Comparison of ENCODE assay signal across 8 cellular contexts in the genomic region with DNA sequence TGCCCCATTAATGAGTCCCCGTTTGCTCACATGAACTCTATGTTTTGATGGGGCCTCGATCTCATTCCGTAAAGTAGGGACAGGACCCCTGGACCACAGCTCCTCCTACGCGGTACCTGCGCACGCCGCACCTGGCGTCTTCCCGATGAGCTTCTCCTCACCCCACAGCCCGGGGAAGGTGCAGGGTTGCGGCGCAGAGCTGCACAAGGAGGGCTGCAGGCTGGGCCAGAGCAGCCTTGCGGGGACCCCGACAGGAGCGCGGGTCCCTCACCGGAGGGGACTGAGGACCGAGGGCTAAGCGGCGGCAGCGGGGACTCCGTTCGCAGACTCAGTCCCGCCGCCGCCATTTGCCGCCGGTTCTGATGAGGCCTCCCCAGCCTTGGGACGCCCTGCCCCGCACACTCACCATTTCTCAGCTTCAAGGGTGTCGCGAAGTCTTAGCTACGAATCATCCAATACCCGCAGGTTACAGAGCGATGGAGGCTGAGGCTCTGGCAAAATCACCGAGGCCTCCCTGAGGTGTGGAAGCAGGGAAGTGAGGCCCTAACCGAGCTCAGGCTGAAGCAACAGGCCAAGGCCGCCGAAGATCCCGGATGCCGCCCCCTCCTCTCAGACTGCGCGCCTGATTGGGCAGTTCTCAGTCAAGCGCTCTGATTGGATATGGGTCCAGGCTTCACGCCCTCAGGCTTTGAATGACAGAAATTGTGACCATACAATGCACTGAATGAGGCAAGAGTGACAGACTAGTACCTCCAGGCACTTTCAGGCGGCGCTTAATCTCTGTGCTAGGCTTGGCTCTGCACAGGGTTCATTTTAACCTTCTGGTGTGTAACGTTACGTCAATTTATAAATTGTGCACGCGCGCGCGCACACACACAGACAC.
DNase-seq lines count a peak whose midpoint lies in the region; TF ChIP-seq lines count a peak whose summit lies in the region.

No MANE protein-coding gene starts in this region.

- TF ChIP-seq CTCF in GM20000 (IDR thresholded peaks at IDR 0.05; ENCODE audit: extremely low read depth, missing control alignments): no peak

- DNase-seq in COLO668 (lab: John Stamatoyannopoulos, UW; ENCODE audit: unreplicated experiment): peak; percentile 94
- peak; percentile 93 for DNase-seq in GM20000 (ENCODE audit: low spot score)
- peak; percentile 95 for DNase-seq in HS-5 (ENCODE audit: low read depth)
- peak; percentile 88 for DNase-seq in NOMO-1 treated with DMSO at 0.1 percent for 48 hours (lab: John Stamatoyannopoulos, UW; ENCODE audit: unreplicated experiment)
- DNase-seq in activated CD8-positive, alpha-beta memory T cell treated with anti-CD3 and anti-CD28 coated beads, Interleukin-2, amount 50 U/mL, for 48 hours: peak; percentile 90
- peak; percentile 98 for DNase-seq in epidermal melanocyte (ENCODE audit: insufficient read length, low spot score)
- peak; percentile 98 for DNase-seq in midbrain (lab: John Stamatoyannopoulos, UW)
- peak; percentile 87 for DNase-seq in stimulated activated CD8-positive, alpha-beta memory T cell treated with anti-CD3 and anti-CD28 coated beads, Interleukin-15, amount 100 ng/mL, for 48 hours (ENCODE audit: low read depth in 2 of 2)

Comparison
In these comparisons a context has a peak if more than half of its experiments do, and no peak if none do; other contexts are left out.
1. Peak in every context shown above with its lines: DNase-seq.